1 cellular context compared by ENCODE assay signal in the genomic region with DNA sequence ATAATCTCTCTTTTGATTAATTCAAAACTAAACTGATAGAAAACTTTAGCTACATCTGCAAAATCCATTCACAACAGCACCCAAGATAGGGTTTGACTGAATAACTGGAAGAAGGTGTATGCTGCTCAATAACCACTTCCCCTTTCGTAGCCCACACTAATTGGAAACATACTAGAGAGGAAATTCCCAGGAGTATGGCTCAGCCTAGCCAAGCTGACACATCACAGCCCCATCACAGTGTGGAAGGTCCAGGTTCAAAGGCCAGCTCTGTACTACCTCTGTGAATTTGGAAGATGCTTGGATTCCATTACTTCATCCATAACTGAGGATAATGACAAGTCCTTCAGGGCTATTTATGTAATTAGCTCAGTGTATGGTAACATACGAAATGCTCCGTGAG.
TF ChIP-seq lines count a peak whose summit lies in the region.

No MANE protein-coding gene starts in this region.

TF ChIP-seq in SK-N-SH treated with all-trans-retinoic acid at 6 μM for 48 hours, 23 proteins besides CTCF, POLR2A, EP300 and RAD21 (continued from another document):
- TF ChIP-seq, protein P1, sequence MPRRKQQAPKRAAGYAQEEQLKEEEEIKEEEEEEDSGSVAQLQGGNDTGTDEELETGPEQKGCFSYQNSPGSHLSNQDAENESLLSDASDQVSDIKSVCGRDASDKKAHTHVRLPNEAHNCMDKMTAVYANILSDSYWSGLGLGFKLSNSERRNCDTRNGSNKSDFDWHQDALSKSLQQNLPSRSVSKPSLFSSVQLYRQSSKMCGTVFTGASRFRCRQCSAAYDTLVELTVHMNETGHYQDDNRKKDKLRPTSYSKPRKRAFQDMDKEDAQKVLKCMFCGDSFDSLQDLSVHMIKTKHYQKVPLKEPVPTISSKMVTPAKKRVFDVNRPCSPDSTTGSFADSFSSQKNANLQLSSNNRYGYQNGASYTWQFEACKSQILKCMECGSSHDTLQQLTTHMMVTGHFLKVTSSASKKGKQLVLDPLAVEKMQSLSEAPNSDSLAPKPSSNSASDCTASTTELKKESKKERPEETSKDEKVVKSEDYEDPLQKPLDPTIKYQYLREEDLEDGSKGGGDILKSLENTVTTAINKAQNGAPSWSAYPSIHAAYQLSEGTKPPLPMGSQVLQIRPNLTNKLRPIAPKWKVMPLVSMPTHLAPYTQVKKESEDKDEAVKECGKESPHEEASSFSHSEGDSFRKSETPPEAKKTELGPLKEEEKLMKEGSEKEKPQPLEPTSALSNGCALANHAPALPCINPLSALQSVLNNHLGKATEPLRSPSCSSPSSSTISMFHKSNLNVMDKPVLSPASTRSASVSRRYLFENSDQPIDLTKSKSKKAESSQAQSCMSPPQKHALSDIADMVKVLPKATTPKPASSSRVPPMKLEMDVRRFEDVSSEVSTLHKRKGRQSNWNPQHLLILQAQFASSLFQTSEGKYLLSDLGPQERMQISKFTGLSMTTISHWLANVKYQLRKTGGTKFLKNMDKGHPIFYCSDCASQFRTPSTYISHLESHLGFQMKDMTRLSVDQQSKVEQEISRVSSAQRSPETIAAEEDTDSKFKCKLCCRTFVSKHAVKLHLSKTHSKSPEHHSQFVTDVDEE (CRISPR knock-in tag; IDR thresholded peaks at IDR 0.05) = no peak
- TF ChIP-seq ARNTL (CRISPR knock-in tag; IDR thresholded peaks at IDR 0.05; ENCODE audit: borderline replicate concordance, low read depth) (no peak), ISL1 (CRISPR knock-in tag; IDR thresholded peaks at IDR 0.05) (no peak), TOX (CRISPR knock-in tag; IDR thresholded peaks at IDR 0.05; ENCODE audit: borderline replicate concordance) (no peak)
